30 cellular contexts compared by ENCODE assay signal in the genomic region with DNA sequence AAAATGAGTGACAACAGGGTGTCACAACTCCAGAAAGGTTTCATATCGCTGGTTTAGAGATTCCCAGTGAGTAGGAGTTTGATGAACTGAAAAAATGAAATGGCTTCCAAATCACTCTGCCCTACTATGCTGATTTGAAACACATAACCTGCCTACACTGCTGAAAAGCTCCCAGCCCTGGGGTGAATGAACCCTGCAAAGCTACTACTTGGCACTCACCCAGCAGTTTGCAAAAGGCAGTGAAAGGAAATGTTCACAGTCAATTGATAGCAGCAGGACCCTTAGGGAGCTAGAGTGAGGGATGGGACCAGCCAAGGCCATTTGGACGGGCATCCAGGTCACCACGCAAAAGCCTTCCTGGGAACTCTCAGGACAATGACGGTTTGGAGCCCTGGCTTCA. TPM values are rescaled to one million over a fixed set of nuclear protein-coding genes. Genes with fewer than 3 reads are reported as not detected.
DNase-seq lines count a peak whose midpoint lies in the region; ATAC-seq, FAIRE-seq and TF ChIP-seq lines count a peak whose summit lies in the region.
"Had no signal": no experiment of that assay in that cellular context is flagged by ENCODE, and none has a peak within 500 bp of the region (broad histone marks: within the 10 kb centered on the region; RNA-seq: fewer than 3 reads in every experiment).

No MANE protein-coding gene starts in this region.

- intact Hi-C loops in head of caudate nucleus (cut with DNase I): no loop called here

- DNase-seq in A549 (ENCODE audit: low read depth in 1 of 2, low spot score in 1 of 2): no peak
- peak; percentile 89 for DNase-seq in DMS79 treated with DMSO at 0.1 percent for 48 hours (lab: John Stamatoyannopoulos, UW)
- DNase-seq in NCI-H345 (lab: John Stamatoyannopoulos, UW): peak; percentile 75
- peak in 29 of 42 donors; percentile 8 to 78 (median 36) for DNase-seq in head of caudate nucleus
- no peak for DNase-seq in AG08396 (ENCODE audit: low spot score)
- no peak for DNase-seq in NCI-H510A (lab: John Stamatoyannopoulos, UW)
- no peak for DNase-seq in urothelium cell line (ENCODE audit: low spot score)
- no peak for DNase-seq in HPDE6-E6E7 (ENCODE audit: extremely low spot score)
- DNase-seq: activated CD4-positive, CD25-positive, alpha-beta regulatory T cell treated with anti-CD3 and anti-CD28 coated beads, Interleukin-2, amount 50 U/mL, for 72 hours; activated CD8-positive, alpha-beta T cell treated with anti-CD3 and anti-CD28 coated beads, Interleukin-2, amount 10 ng/mL, durations not matched to agents 7 days and 5 days; activated gamma-delta T cell; Calu3; effector CD4-positive, alpha-beta T cell; EL; foreskin keratinocyte; hypothalamus; left lung; MG63; naive thymus-derived CD4-positive, alpha-beta T cell; NCI-H187; NCI-H226; Peyer's patch; stimulated activated CD4-positive, alpha-beta T cell treated with anti-CD3 and anti-CD28 coated beads, Interleukin-4, amount 100 ng/mL, for 1 hour; stimulated activated naive B cell treated with anti-CD40 and anti-IgM and Interleukin-4, amounts not matched to agents 10 μg/mL and 1 μg/mL and 100 μg/mL, for 72 hours; T-cell; uterus had no signal

- TF ChIP-seq POLR2A in A549 (IDR thresholded peaks at IDR 0.05; ENCODE audit: low read length): no peak

- ATAC-seq in A549: no peak
- ATAC-seq: activated CD8-positive, alpha-beta T cell treated with anti-CD3 and anti-CD28 coated beads, Interleukin-2, amount 10 ng/mL, durations not matched to agents 7 days and 5 days; foreskin keratinocyte; left lung; naive thymus-derived CD4-positive, alpha-beta T cell; stimulated activated naive B cell treated with anti-CD40 and anti-IgM and Interleukin-4, amounts not matched to agents 10 μg/mL and 1 μg/mL and 100 μg/mL, for 72 hours; T-cell had no signal

- CTCF ChIA-PET in A549 (lab: Yijun Ruan, JAX): no interaction called here

- TF ChIP-seq RAD21 in A549 (conservative IDR thresholded peaks at IDR 0.05 in 1 of 2, IDR thresholded peaks at IDR 0.05 in 1 of 2): no peak

- no peak overlapping the region for H3K4me3 ChIP-seq in A549
- H3K4me3 ChIP-seq: left lung, MG63, Peyer's patch, SJCRH30, suprapubic skin, uterus had no signal

- POLR2A ChIA-PET in A549 (lab: Yijun Ruan, JAX): no interaction called here

- TF ChIP-seq EP300 in A549 (IDR thresholded peaks at IDR 0.05): no peak

- 90% methylated on average over 4 of the region's 4 CpGs for WGBS in A549 (ENCODE audit: missing lambda C conversion rate)

- no peak for FAIRE-seq in A549 (lab: Jason Lieb, UNC)
- no peak for FAIRE-seq in urothelium cell line (lab: Jason Lieb, UNC)

- no peaks in the 10 kb centered on the region for H3K9me3 ChIP-seq in A549
- H3K9me3 ChIP-seq: left lung, MG63, Peyer's patch, SJCRH30, suprapubic skin, uterus had no signal

- no peak for TF ChIP-seq CTCF in A549 (IDR thresholded peaks at IDR 0.05)

- H3K4me2 ChIP-seq in A549: peak overlapping the region; percentile 6; the same call in 2 of the 3 replicates

- peaks cover 52% of the 10 kb centered on the region for H3K4me1 ChIP-seq in A549

- peak overlapping the region; percentile 90 to 94; a peak in 5 of 6 replicates for H3K27ac ChIP-seq in A549
- H3K27ac ChIP-seq: C4-2B, foreskin keratinocyte, HL-60, left lung, Peyer's patch, SJCRH30, suprapubic skin, uterus had no signal

TF ChIP-seq in A549, 52 proteins besides CTCF, POLR2A, EP300 and RAD21:
- no peak for TF ChIP-seq RCOR1 (IDR thresholded peaks at IDR 0.05; ENCODE audit: low read depth, low read length)
- TF ChIP-seq MYC (IDR thresholded peaks at IDR 0.05; ENCODE audit: borderline replicate concordance, low read length): no peak
- TF ChIP-seq POLR2AphosphoS2 (conservative IDR thresholded peaks at IDR 0.05; ENCODE audit: low read length): no peak
- TF ChIP-seq MAZ (IDR thresholded peaks at IDR 0.05; ENCODE audit: borderline replicate concordance, low read depth, low read length): no peak
- no peak for TF ChIP-seq ZC3H11A (IDR thresholded peaks at IDR 0.05)
- TF ChIP-seq ZFP36 (IDR thresholded peaks at IDR 0.05; ENCODE audit: borderline replicate concordance, partially characterized antibody): no peak
- TF ChIP-seq SMC3 (IDR thresholded peaks at IDR 0.05): no peak
- TF ChIP-seq CHD4 (IDR thresholded peaks at IDR 0.05; ENCODE audit: borderline replicate concordance): no peak
- no peak for TF ChIP-seq RARB (CRISPR knock-in tag; IDR thresholded peaks at IDR 0.05)
- TF ChIP-seq TP53 (CRISPR knock-in tag; IDR thresholded peaks at IDR 0.05): no peak
- TF ChIP-seq, protein P1, sequence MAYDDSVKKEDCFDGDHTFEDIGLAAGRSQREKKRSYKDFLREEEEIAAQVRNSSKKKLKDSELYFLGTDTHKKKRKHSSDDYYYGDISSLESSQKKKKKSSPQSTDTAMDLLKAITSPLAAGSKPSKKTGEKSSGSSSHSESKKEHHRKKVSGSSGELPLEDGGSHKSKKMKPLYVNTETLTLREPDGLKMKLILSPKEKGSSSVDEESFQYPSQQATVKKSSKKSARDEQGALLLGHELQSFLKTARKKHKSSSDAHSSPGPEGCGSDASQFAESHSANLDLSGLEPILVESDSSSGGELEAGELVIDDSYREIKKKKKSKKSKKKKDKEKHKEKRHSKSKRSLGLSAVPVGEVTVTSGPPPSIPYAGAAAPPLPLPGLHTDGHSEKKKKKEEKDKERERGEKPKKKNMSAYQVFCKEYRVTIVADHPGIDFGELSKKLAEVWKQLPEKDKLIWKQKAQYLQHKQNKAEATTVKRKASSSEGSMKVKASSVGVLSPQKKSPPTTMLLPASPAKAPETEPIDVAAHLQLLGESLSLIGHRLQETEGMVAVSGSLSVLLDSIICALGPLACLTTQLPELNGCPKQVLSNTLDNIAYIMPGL (CRISPR knock-in tag; IDR thresholded peaks at IDR 0.05; ENCODE audit: borderline replicate concordance): no peak
- TF ChIP-seq PHF8 (IDR thresholded peaks at IDR 0.05; ENCODE audit: borderline replicate concordance, low read depth): no peak
- TF ChIP-seq, protein P2, sequence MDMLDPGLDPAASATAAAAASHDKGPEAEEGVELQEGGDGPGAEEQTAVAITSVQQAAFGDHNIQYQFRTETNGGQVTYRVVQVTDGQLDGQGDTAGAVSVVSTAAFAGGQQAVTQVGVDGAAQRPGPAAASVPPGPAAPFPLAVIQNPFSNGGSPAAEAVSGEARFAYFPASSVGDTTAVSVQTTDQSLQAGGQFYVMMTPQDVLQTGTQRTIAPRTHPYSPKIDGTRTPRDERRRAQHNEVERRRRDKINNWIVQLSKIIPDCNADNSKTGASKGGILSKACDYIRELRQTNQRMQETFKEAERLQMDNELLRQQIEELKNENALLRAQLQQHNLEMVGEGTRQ (IDR thresholded peaks at IDR 0.05): no peak
- TF ChIP-seq ZNF302 (CRISPR knock-in tag; IDR thresholded peaks at IDR 0.05): no peak
- TF ChIP-seq CHD2 (IDR thresholded peaks at IDR 0.05; ENCODE audit: low read length, partially characterized antibody): no peak
- TF ChIP-seq, protein P3, sequence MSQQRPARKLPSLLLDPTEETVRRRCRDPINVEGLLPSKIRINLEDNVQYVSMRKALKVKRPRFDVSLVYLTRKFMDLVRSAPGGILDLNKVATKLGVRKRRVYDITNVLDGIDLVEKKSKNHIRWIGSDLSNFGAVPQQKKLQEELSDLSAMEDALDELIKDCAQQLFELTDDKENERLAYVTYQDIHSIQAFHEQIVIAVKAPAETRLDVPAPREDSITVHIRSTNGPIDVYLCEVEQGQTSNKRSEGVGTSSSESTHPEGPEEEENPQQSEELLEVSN (IDR thresholded peaks at IDR 0.05; ENCODE audit: borderline replicate concordance, low read depth): no peak
- TF ChIP-seq FOXS1 (CRISPR knock-in tag; IDR thresholded peaks at IDR 0.05): no peak
- no peak for TF ChIP-seq NR3C1 (IDR thresholded peaks at IDR 0.05)
- TF ChIP-seq CBX8 (IDR thresholded peaks at IDR 0.05): no peak
- TF ChIP-seq HOXB13 (CRISPR knock-in tag; IDR thresholded peaks at IDR 0.05; ENCODE audit: low read depth): no peak

RNA-seq across cellular contexts. Expression of a gene that starts 44.4 kb away (rescaled TPM):
- polyA plus RNA-seq in A549 (2011; rRNA removed) (512 and 629 TPM in 2 replicates), A549 (2017; fragmentation: RNase III; extraction: RNeasy Plus Mini Kit Qiagen cat#74134 plus additional on column Dnase treatment) (341 to 356 TPM (median 352 TPM) in 3 replicates)
- 172 and 189 TPM in 2 replicates for polyA plus RNA-seq in A549 (2012; cell fraction: cytosol; rRNA removed)
- 80.1 and 189 TPM in 2 replicates for polyA plus RNA-seq in A549 (2012; cell fraction: nucleus; rRNA removed)
- 144 and 217 TPM in 2 replicates for polyA minus RNA-seq in A549 (2011; rRNA and poly(A)+ RNA removed)

Comparison
In these comparisons a context has a peak if more than half of its experiments do, and no peak if none do; other contexts are left out.
1. DNase-seq: peak in DMS79 treated with DMSO at 0.1 percent for 48 hours (single experiment), NCI-H345 (single experiment) and head of caudate nucleus (29 of 42); none in A549 (0 of 2), AG08396 (single experiment), NCI-H510A (single experiment), urothelium cell line (single experiment) and HPDE6-E6E7 (single experiment).